ENCODE assay signal across 24 cellular contexts in genomic region chr1:209809601-209810000, GRCh38. TPM values are rescaled to one million over a fixed set of nuclear protein-coding genes. Genes with fewer than 3 reads are reported as not detected.
DNase-seq lines count a peak whose midpoint lies in the region; ATAC-seq and TF ChIP-seq lines count a peak whose summit lies in the region.
"Had no signal": no experiment of that assay in that cellular context is flagged by ENCODE, and none has a peak within 500 bp of the region (broad histone marks: within the 10 kb centered on the region; RNA-seq: fewer than 3 reads in every experiment).

No MANE protein-coding gene starts in this region.

- no peaks in the 10 kb centered on the region for H3K9me3 ChIP-seq in right atrium auricular region
- H3K9me3 ChIP-seq: A549, BLaER1, MG63, SJCRH30 had no signal

- H3K4me3 ChIP-seq in right atrium auricular region: no peak overlapping the region
- H3K4me3 ChIP-seq: A549, BLaER1, MG63, SJCRH30 had no signal

- H3K27me3 Mint-ChIP-seq in activated T-helper 17 cell treated with anti-CD3 and anti-CD28 coated beads, Interleukin-2, amount 50 U/mL, for 72 hours: peaks cover 4% of the 10 kb centered on the region
- no peaks in the 10 kb centered on the region for H3K27me3 Mint-ChIP-seq in stimulated activated naive CD8-positive, alpha-beta T cell treated with anti-CD3 and anti-CD28 coated beads, Interleukin-15, amount 100 ng/mL, for 72 hours
- H3K27me3 Mint-ChIP-seq: IgD-negative memory B cell had no signal

- no peaks in the 10 kb centered on the region for H3K9me3 Mint-ChIP-seq in activated T-helper 17 cell treated with anti-CD3 and anti-CD28 coated beads, Interleukin-2, amount 50 U/mL, for 72 hours
- peaks cover 0 to 4% of the 10 kb centered on the region in 2 donors for H3K9me3 Mint-ChIP-seq in stimulated activated naive CD8-positive, alpha-beta T cell treated with anti-CD3 and anti-CD28 coated beads, Interleukin-15, amount 100 ng/mL, for 72 hours
- H3K9me3 Mint-ChIP-seq: CD4-positive, alpha-beta memory T cell; IgD-negative memory B cell had no signal

- H3K27ac ChIP-seq in right atrium auricular region (no peak overlapping the region), substantia nigra (ENCODE audit: low read depth, low read length, poor library complexity, severe bottlenecking) (no peak overlapping the region)
- H3K27ac ChIP-seq: A549, BLaER1, HL-60, SJCRH30 had no signal

- H3K27ac Mint-ChIP-seq in activated T-helper 17 cell treated with anti-CD3 and anti-CD28 coated beads, Interleukin-2, amount 50 U/mL, for 72 hours: no peak overlapping the region
- no peak overlapping the region for H3K27ac Mint-ChIP-seq in stimulated activated naive CD8-positive, alpha-beta T cell treated with anti-CD3 and anti-CD28 coated beads, Interleukin-15, amount 100 ng/mL, for 72 hours
- H3K27ac Mint-ChIP-seq: IgD-negative memory B cell had no signal

- no peaks in the 10 kb centered on the region for H3K27me3 ChIP-seq in right atrium auricular region
- H3K27me3 ChIP-seq: BLaER1, MG63 had no signal

- H3K4me1 Mint-ChIP-seq in activated T-helper 17 cell treated with anti-CD3 and anti-CD28 coated beads, Interleukin-2, amount 50 U/mL, for 72 hours: peaks cover 13% of the 10 kb centered on the region
- peaks cover 23% of the 10 kb centered on the region for H3K4me1 Mint-ChIP-seq in stimulated activated naive CD8-positive, alpha-beta T cell treated with anti-CD3 and anti-CD28 coated beads, Interleukin-15, amount 100 ng/mL, for 72 hours

- TF ChIP-seq CTCF in right atrium auricular region (IDR thresholded peaks at IDR 0.05): no peak

- intact Hi-C loops in cardiac septum (cut with DNase I): no loop called here

- peak; percentile 18 for ATAC-seq in activated T-helper 17 cell treated with anti-CD3 and anti-CD28 coated beads, Interleukin-2, amount 50 U/mL, for 72 hours (replicated peaks)
- ATAC-seq in stimulated activated naive CD8-positive, alpha-beta T cell treated with anti-CD3 and anti-CD28 coated beads, Interleukin-15, amount 100 ng/mL, for 72 hours: no peak
- ATAC-seq: A549, HCT116 had no signal

- peak; percentile 40 for DNase-seq in right atrium auricular region (ENCODE audit: low spot score)
- DNase-seq in cardiac septum (ENCODE audit: low spot score): no peak
- peak; percentile 51 for DNase-seq in glomerular visceral epithelial cell (ENCODE audit: extremely low spot score)
- no peak for DNase-seq in COLO668 (lab: John Stamatoyannopoulos, UW; ENCODE audit: unreplicated experiment)
- DNase-seq in stimulated activated naive CD8-positive, alpha-beta T cell treated with anti-CD3 and anti-CD28 coated beads, Interleukin-15, amount 100 ng/mL, for 72 hours: no peak
- no peak for DNase-seq in substantia nigra (lab: John Stamatoyannopoulos, UW)
- DNase-seq: Calu3; CD4-positive, alpha-beta memory T cell; EL; GOT3; Karpas-422; MG63; NCI-H1048; NCI-H1436; NCI-H1930; NCI-H345; NCI-H524 treated with DMSO at 0.1 percent for 48 hours; SJCRH30 had no signal

- no peak overlapping the region for H3K4me3 Mint-ChIP-seq in activated T-helper 17 cell treated with anti-CD3 and anti-CD28 coated beads, Interleukin-2, amount 50 U/mL, for 72 hours
- H3K4me3 Mint-ChIP-seq in stimulated activated naive CD8-positive, alpha-beta T cell treated with anti-CD3 and anti-CD28 coated beads, Interleukin-15, amount 100 ng/mL, for 72 hours: no peak overlapping the region
- H3K4me3 Mint-ChIP-seq: CD4-positive, alpha-beta memory T cell had no signal

- no peaks in the 10 kb centered on the region for H3K36me3 Mint-ChIP-seq in activated T-helper 17 cell treated with anti-CD3 and anti-CD28 coated beads, Interleukin-2, amount 50 U/mL, for 72 hours (ENCODE audit: low read depth)
- H3K36me3 Mint-ChIP-seq: CD4-positive, alpha-beta memory T cell had no signal

- peaks cover 0 to 20% of the 10 kb centered on the region in 2 donors for H3K4me1 ChIP-seq in right atrium auricular region

- no peaks in the 10 kb centered on the region for H3K36me3 ChIP-seq in right atrium auricular region
- H3K36me3 ChIP-seq: BLaER1, MG63, SJCRH30 had no signal

RNA-seq across cellular contexts. Expression of gene IRF6, which starts 3.7 kb away (rescaled TPM):
- total RNA-seq in right atrium auricular region: 10 to 100 TPM; 30.4 to 32.6 TPM
- 34.0 TPM for total RNA-seq in cardiac septum
- total RNA-seq in activated T-helper 17 cell treated with anti-CD3 and anti-CD28 coated beads, Interleukin-2, amount 50 U/mL, for 72 hours: 1 to 10 TPM in 1 of 2 donors, under 1 TPM in 1; 0.35 to 1.7 TPM
- total RNA-seq: SJCRH30 had no signal

RNA-seq across cellular contexts. Expression of gene UTP25, which starts 18.2 kb away (rescaled TPM):
- total RNA-seq in right atrium auricular region: 1 to 10 TPM; 2.8 to 3.9 TPM
- 4.1 TPM for total RNA-seq in cardiac septum
- 10 to 100 TPM; 12.0 to 17.5 TPM for total RNA-seq in activated T-helper 17 cell treated with anti-CD3 and anti-CD28 coated beads, Interleukin-2, amount 50 U/mL, for 72 hours

RNA-seq across cellular contexts. Expression of gene C1orf74, which starts 25.2 kb away (rescaled TPM):
- 1 to 10 TPM; 1.6 to 1.7 TPM for total RNA-seq in right atrium auricular region
- total RNA-seq in cardiac septum: 1.6 TPM
- 1 to 10 TPM; 2.5 to 3.8 TPM for total RNA-seq in activated T-helper 17 cell treated with anti-CD3 and anti-CD28 coated beads, Interleukin-2, amount 50 U/mL, for 72 hours

RNA-seq across cellular contexts. Expression of gene TRAF3IP3, which starts 53.7 kb away (rescaled TPM):
- 1 to 10 TPM in 1 of 2 donors, under 1 TPM in 1; 0.19 to 2.2 TPM for total RNA-seq in right atrium auricular region
- total RNA-seq in cardiac septum: 1.00 TPM
- 100 to 1,000 TPM; 175 to 184 TPM for total RNA-seq in activated T-helper 17 cell treated with anti-CD3 and anti-CD28 coated beads, Interleukin-2, amount 50 U/mL, for 72 hours
- total RNA-seq: Calu3 had no signal

Comparison
In these comparisons a context has a peak if more than half of its experiments do, and no peak if none do; other contexts are left out.
1. DNase-seq: peak in right atrium auricular region (single experiment) and glomerular visceral epithelial cell (single experiment); none in cardiac septum (single experiment), COLO668 (single experiment), stimulated activated naive CD8-positive, alpha-beta T cell treated with anti-CD3 and anti-CD28 coated beads, Interleukin-15, amount 100 ng/mL, for 72 hours (0 of 2) and substantia nigra (0 of 49).
2. RNA of gene IRF6, which starts 3.7 kb away (total RNA-seq): 34.0 TPM in cardiac septum (single experiment) and 30.4 to 32.6 TPM in right atrium auricular region; 0.35 to 1.7 TPM in activated T-helper 17 cell treated with anti-CD3 and anti-CD28 coated beads, Interleukin-2, amount 50 U/mL, for 72 hours; every median in the first group is over 10 times any median in the second.